Comparison of ENCODE assay signal across 1 cellular context in genomic region chr1:208045410-208046252, GRCh38.
TF ChIP-seq lines count a peak whose summit lies in the region.

No MANE protein-coding gene starts in this region.

TF ChIP-seq in HCT116, 20 proteins besides CTCF, POLR2A, EP300 and RAD21 (continued from another document):
- TF ChIP-seq ZBTB33 (IDR thresholded peaks at IDR 0.05; ENCODE audit: extremely low read depth, insufficient replicate concordance, low read length) (no peak), EZH2 (IDR thresholded peaks at IDR 0.05) (no peak), JUND (IDR thresholded peaks at IDR 0.05) (no peak)
TF ChIP-seq in HCT116: peak in this region for 0.
